Comparison of ENCODE assay signal across 20 cellular contexts in the genomic region with DNA sequence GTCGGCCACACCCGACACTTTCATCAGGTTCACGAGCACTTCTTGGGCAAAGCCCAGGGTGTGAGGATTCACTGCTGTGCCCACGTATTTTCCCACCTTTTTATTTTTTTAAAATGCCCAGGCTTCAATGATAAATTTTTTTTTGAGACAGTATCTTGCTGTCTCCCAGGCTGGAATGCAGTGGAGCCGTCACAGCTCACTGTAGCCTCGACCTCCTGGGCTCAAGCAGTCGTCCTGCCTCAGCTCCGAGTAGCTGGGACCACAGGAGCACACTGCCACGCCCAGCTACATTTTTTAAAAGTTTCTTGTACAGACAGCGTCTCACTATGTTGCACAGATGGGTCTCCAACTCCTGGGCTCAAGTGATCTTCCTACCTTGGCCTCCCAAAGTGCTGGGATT. TPM values are rescaled to one million over a fixed set of nuclear protein-coding genes. Genes with fewer than 3 reads are reported as not detected.
DNase-seq lines count a peak whose midpoint lies in the region; ATAC-seq and TF ChIP-seq lines count a peak whose summit lies in the region.
"Had no signal": no experiment of that assay in that cellular context is flagged by ENCODE, and none has a peak within 500 bp of the region (broad histone marks: within the 10 kb centered on the region; RNA-seq: fewer than 3 reads in every experiment).

No MANE protein-coding gene starts in this region.

- H3K4me1 Mint-ChIP-seq in mesothelial cell of epicardium (peaks cover 18% of the 10 kb centered on the region), H9 (peaks cover 0 to 8% of the 10 kb centered on the region in 2 experiments; a peak in 2 of 4 replicates)
- H3K4me1 Mint-ChIP-seq in activated T-helper 2 cell treated with anti-CD3 and anti-CD28 coated beads, Interferon-gamma antibody, Interleukin-2, Interleukin-4, amounts not matched to agents 10 μg/mL and 5 μg/mL and 100 μg/mL, durations not matched to agents 14 hours and 24 hours and 36 hours (ENCODE audit: low read depth): no peaks in the 10 kb centered on the region

- TF ChIP-seq RAD21 in Ishikawa (IDR thresholded peaks at IDR 0.05; ENCODE audit: low read depth): no peak

- DNase-seq in DMS 273 (lab: John Stamatoyannopoulos, UW; ENCODE audit: unreplicated experiment): peak; percentile 73
- DNase-seq in DMS 273 treated with DMSO at 0.1 percent for 48 hours (lab: John Stamatoyannopoulos, UW): no peak
- peak; percentile 25 for DNase-seq in RWPE2 (ENCODE audit: low spot score)
- DNase-seq in mesothelial cell of epicardium (ENCODE audit: low spot score in 2 of 2, unreplicated experiment in 2 of 2): no peak
- DNase-seq in activated T-helper 2 cell treated with anti-CD3 and anti-CD28 coated beads, Interferon-gamma antibody, Interleukin-2, Interleukin-4, amounts not matched to agents 10 μg/mL and 5 μg/mL and 100 μg/mL, durations not matched to agents 14 hours and 24 hours and 36 hours (ENCODE audit: low spot score): no peak
- no peak for DNase-seq in H9
- DNase-seq in NCI-H2107 treated with DMSO at 0.1 percent for 48 hours (lab: John Stamatoyannopoulos, UW; ENCODE audit: unreplicated experiment): no peak
- DNase-seq: AML-193; Caco-2; CD4-positive, alpha-beta T cell; DMS79 treated with DMSO at 0.1 percent for 48 hours; GF-D8; HFFc6 had no signal

- H3K79me1 ChIP-seq in H9 (ENCODE audit: insufficient read depth, low read depth, low read length, poor library complexity, severe bottlenecking): no peaks in the 10 kb centered on the region

- no peak overlapping the region for H2BK12ac ChIP-seq in H9 (ENCODE audit: insufficient read length, low read depth, low read length)

- no peaks in the 10 kb centered on the region for H3K23me2 ChIP-seq in H9 (ENCODE audit: insufficient read length, low read depth, low read length, poor library complexity, severe bottlenecking)

- no peaks in the 10 kb centered on the region for H3K36me3 ChIP-seq in RWPE2 (ENCODE audit: low read depth)

- no peaks in the 10 kb centered on the region for H3K9me3 Mint-ChIP-seq in mesothelial cell of epicardium
- H3K9me3 Mint-ChIP-seq in activated T-helper 2 cell treated with anti-CD3 and anti-CD28 coated beads, Interferon-gamma antibody, Interleukin-2, Interleukin-4, amounts not matched to agents 10 μg/mL and 5 μg/mL and 100 μg/mL, durations not matched to agents 14 hours and 24 hours and 36 hours: no peaks in the 10 kb centered on the region
- H3K9me3 Mint-ChIP-seq in H9: no peaks in the 10 kb centered on the region; a peak in 1 of 5 replicates
- H3K9me3 Mint-ChIP-seq: CD4-positive, alpha-beta T cell; GM23338; HFFc6 had no signal

- H3K27ac Mint-ChIP-seq in mesothelial cell of epicardium (peak overlapping the region; percentile 21), H9 (peak overlapping the region in 1 of 3 experiments; percentile 70; a peak in 1 of 7 replicates)
- no peak overlapping the region for H3K27ac Mint-ChIP-seq in activated T-helper 2 cell treated with anti-CD3 and anti-CD28 coated beads, Interferon-gamma antibody, Interleukin-2, Interleukin-4, amounts not matched to agents 10 μg/mL and 5 μg/mL and 100 μg/mL, durations not matched to agents 14 hours and 24 hours and 36 hours
- H3K27ac Mint-ChIP-seq: CD4-positive, alpha-beta T cell; GM23338; HFFc6 had no signal

- H3K18ac ChIP-seq in H9 (ENCODE audit: insufficient read length, low read depth, low read length): no peak overlapping the region

- H3K4me3 Mint-ChIP-seq in mesothelial cell of epicardium (no peak overlapping the region), H9 (no peak overlapping the region)
- H3K4me3 Mint-ChIP-seq in activated T-helper 2 cell treated with anti-CD3 and anti-CD28 coated beads, Interferon-gamma antibody, Interleukin-2, Interleukin-4, amounts not matched to agents 10 μg/mL and 5 μg/mL and 100 μg/mL, durations not matched to agents 14 hours and 24 hours and 36 hours (ENCODE audit: low read depth): no peak overlapping the region
- H3K4me3 Mint-ChIP-seq: CD4-positive, alpha-beta T cell; GM23338; HFFc6 had no signal

- H2BK15ac ChIP-seq in H9 (ENCODE audit: low read depth, low read length): no peak overlapping the region

- no peak overlapping the region for H4K8ac ChIP-seq in H9 (replicated peaks; ENCODE audit: insufficient read length, low read depth, low read length)

- no peaks in the 10 kb centered on the region for H4K20me1 ChIP-seq in H9 (ENCODE audit: control insufficient read depth, insufficient read depth, insufficient read length)

- no peak overlapping the region for H3K23ac ChIP-seq in H9 (ENCODE audit: insufficient read length, low read depth, low read length)

- no peak overlapping the region for H3K9ac ChIP-seq in H9 (ENCODE audit: extremely low read depth, insufficient read length, low read length)

- H3K36me3 Mint-ChIP-seq in mesothelial cell of epicardium (peaks cover 12% of the 10 kb centered on the region), H9 (ENCODE audit: insufficient read depth in 1 of 3, low read depth in 3 of 3) (peaks cover 0 to 11% (median 9%) of the 10 kb centered on the region in 3 experiments; a peak in 4 of 7 replicates)
- no peaks in the 10 kb centered on the region for H3K36me3 Mint-ChIP-seq in activated T-helper 2 cell treated with anti-CD3 and anti-CD28 coated beads, Interferon-gamma antibody, Interleukin-2, Interleukin-4, amounts not matched to agents 10 μg/mL and 5 μg/mL and 100 μg/mL, durations not matched to agents 14 hours and 24 hours and 36 hours (ENCODE audit: low read depth)

- H3K27me3 Mint-ChIP-seq in mesothelial cell of epicardium (ENCODE audit: low read depth) (peaks cover 6% of the 10 kb centered on the region), H9 (ENCODE audit: low read depth) (peaks cover 9% of the 10 kb centered on the region)
- peaks cover 2% of the 10 kb centered on the region for H3K27me3 Mint-ChIP-seq in activated T-helper 2 cell treated with anti-CD3 and anti-CD28 coated beads, Interferon-gamma antibody, Interleukin-2, Interleukin-4, amounts not matched to agents 10 μg/mL and 5 μg/mL and 100 μg/mL, durations not matched to agents 14 hours and 24 hours and 36 hours (ENCODE audit: low read depth)
- H3K27me3 Mint-ChIP-seq: CD4-positive, alpha-beta T cell had no signal

- peaks cover 7% of the 10 kb centered on the region for H3K4me1 ChIP-seq in RWPE2 (ENCODE audit: insufficient read depth, poor library complexity, severe bottlenecking)
- no peaks in the 10 kb centered on the region for H3K4me1 ChIP-seq in H9 (ENCODE audit: insufficient read depth, low read length)

- H3T11ph ChIP-seq in H9 (ENCODE audit: low read length): no peak overlapping the region

- TF ChIP-seq EP300 in Ishikawa (IDR thresholded peaks at IDR 0.05; ENCODE audit: borderline replicate concordance): no peak

- H3K27ac ChIP-seq in RWPE2 (ENCODE audit: poor library complexity, severe bottlenecking): no peak overlapping the region
- H3K27ac ChIP-seq in H9 (ENCODE audit: insufficient read length, low read depth, low read length): no peak overlapping the region
- H3K27ac ChIP-seq: 22Rv1, A549, C4-2B had no signal

- H2BK20ac ChIP-seq in H9 (ENCODE audit: low read depth, low read length, poor library complexity, severe bottlenecking): no peak overlapping the region

- no peak overlapping the region for H3K4ac ChIP-seq in H9 (ENCODE audit: low read depth, low read length)

- no peak overlapping the region for H3K4me3 ChIP-seq in RWPE2 (ENCODE audit: severe bottlenecking)
- H3K4me3 ChIP-seq: A549, GM23338 had no signal

- H3K4me2 ChIP-seq in H9 (ENCODE audit: insufficient read depth, insufficient read length, low read length): no peak overlapping the region
- H3K4me2 ChIP-seq: A549, GM23338 had no signal

- H4K91ac ChIP-seq in H9 (ENCODE audit: insufficient read length, low read depth, low read length): no peak overlapping the region

- TF ChIP-seq CTCF in RWPE2 (IDR thresholded peaks at IDR 0.05; ENCODE audit: poor library complexity, severe bottlenecking) (no peak), mesothelial cell of epicardium (IDR thresholded peaks at IDR 0.05; ENCODE audit: unreplicated experiment) (no peak), H9 (conservative IDR thresholded peaks at IDR 0.05) (no peak)

- H2BK5ac ChIP-seq in H9 (ENCODE audit: insufficient read length, low read length): no peak overlapping the region

- H2AFZ ChIP-seq in H9 (ENCODE audit: low read length): no peak overlapping the region
- H2AFZ ChIP-seq: GM23338 had no signal

- H3K56ac ChIP-seq in H9 (ENCODE audit: insufficient read length, low read depth, low read length): no peak overlapping the region

- H3K27me3 ChIP-seq in RWPE2 (ENCODE audit: insufficient read depth, poor library complexity, severe bottlenecking): no peaks in the 10 kb centered on the region
- H3K27me3 ChIP-seq in H9 (ENCODE audit: insufficient read depth, low read length): no peaks in the 10 kb centered on the region

- H3K14ac ChIP-seq in H9 (ENCODE audit: insufficient read depth, low read length): no peak overlapping the region

- H2AK5ac ChIP-seq in H9 (ENCODE audit: insufficient read length, low read length): no peak overlapping the region

- H2BK120ac ChIP-seq in H9 (ENCODE audit: low read depth, low read length, poor library complexity, severe bottlenecking): no peak overlapping the region

- H3K79me2 ChIP-seq in H9 (ENCODE audit: insufficient read depth, low read length): no peaks in the 10 kb centered on the region

- H3K9me3 ChIP-seq in RWPE2 (ENCODE audit: severe bottlenecking): no peaks in the 10 kb centered on the region
- H3K9me3 ChIP-seq in H9 (ENCODE audit: control insufficient read depth, low read depth, low read length): no peaks in the 10 kb centered on the region
- H3K9me3 ChIP-seq: A549, Caco-2 had no signal

- intact Hi-C loops in activated T-helper 2 cell treated with anti-CD3 and anti-CD28 coated beads, Interferon-gamma antibody, Interleukin-2, Interleukin-4, amounts not matched to agents 10 μg/mL and 5 μg/mL and 100 μg/mL, durations not matched to agents 14 hours and 24 hours and 36 hours (cut with micrococcal nuclease): no loop called here

- WGBS in H9 (ENCODE audit: extremely low coverage, insufficient read length, low lambda C conversion rate): no CpG with 5 or more reads among the region's 10 CpGs

- no peak for ATAC-seq in RWPE2 (ENCODE audit: low read depth)
- ATAC-seq: A549, GM23338, HCT116, HepG2 had no signal

- no peak overlapping the region for H4K5ac ChIP-seq in H9 (ENCODE audit: insufficient read length, low read depth, low read length)

RNA-seq across cellular contexts. Expression of gene UTS2R, which starts 17.8 kb away (rescaled TPM):
- total RNA-seq in mesothelial cell of epicardium (6.1 to 7.6 TPM (median 6.5 TPM) in 3 replicates), H9 (2021) (0.75 and 0.94 TPM in 2 replicates)
- total RNA-seq in activated T-helper 2 cell treated with anti-CD3 and anti-CD28 coated beads, Interferon-gamma antibody, Interleukin-2, Interleukin-4, amounts not matched to agents 10 μg/mL and 5 μg/mL and 100 μg/mL, durations not matched to agents 14 hours and 24 hours and 36 hours: 0.18 TPM in 1 of 2 replicates, not detected in the other
- total RNA-seq: CD4-positive, alpha-beta T cell; HFFc6 had no signal

RNA-seq across cellular contexts. Expression of gene HEXD, which starts 28.8 kb away (rescaled TPM):
- total RNA-seq in mesothelial cell of epicardium (75.3 to 82.8 TPM (median 76.3 TPM) in 3 replicates), H9 (2021) (23.2 and 24.1 TPM in 2 replicates)
- 36.6 and 36.7 TPM in 2 replicates for total RNA-seq in activated T-helper 2 cell treated with anti-CD3 and anti-CD28 coated beads, Interferon-gamma antibody, Interleukin-2, Interleukin-4, amounts not matched to agents 10 μg/mL and 5 μg/mL and 100 μg/mL, durations not matched to agents 14 hours and 24 hours and 36 hours

RNA-seq across cellular contexts. Expression of gene OGFOD3, which starts 29.0 kb away (rescaled TPM):
- total RNA-seq in mesothelial cell of epicardium: 36.6 to 40.3 TPM (median 39.3 TPM) in 3 replicates
- 29.1 and 30.5 TPM in 2 replicates for total RNA-seq in activated T-helper 2 cell treated with anti-CD3 and anti-CD28 coated beads, Interferon-gamma antibody, Interleukin-2, Interleukin-4, amounts not matched to agents 10 μg/mL and 5 μg/mL and 100 μg/mL, durations not matched to agents 14 hours and 24 hours and 36 hours
- total RNA-seq in H9 (2021): 25.4 and 27.8 TPM in 2 replicates

RNA-seq across cellular contexts. Expression of gene TEX19, which starts 30.3 kb away (rescaled TPM):
- total RNA-seq in mesothelial cell of epicardium: 0.16 TPM in 1 of 3 replicates, not detected in the others
- not detected in 2 replicates for total RNA-seq in activated T-helper 2 cell treated with anti-CD3 and anti-CD28 coated beads, Interferon-gamma antibody, Interleukin-2, Interleukin-4, amounts not matched to agents 10 μg/mL and 5 μg/mL and 100 μg/mL, durations not matched to agents 14 hours and 24 hours and 36 hours
- 1.4 and 1.5 TPM in 2 replicates for total RNA-seq in H9 (2021)
- total RNA-seq: CD4-positive, alpha-beta T cell had no signal

RNA-seq across cellular contexts. Expression of gene SECTM1, which starts 55.8 kb away (rescaled TPM):
- total RNA-seq in mesothelial cell of epicardium (5.8 to 7.0 TPM (median 7.0 TPM) in 3 replicates), H9 (2021) (0.28 and 0.70 TPM in 2 replicates)
- 2.7 and 3.7 TPM in 2 replicates for total RNA-seq in activated T-helper 2 cell treated with anti-CD3 and anti-CD28 coated beads, Interferon-gamma antibody, Interleukin-2, Interleukin-4, amounts not matched to agents 10 μg/mL and 5 μg/mL and 100 μg/mL, durations not matched to agents 14 hours and 24 hours and 36 hours

Comparison
In these comparisons a context has a peak if more than half of its experiments do, and no peak if none do; other contexts are left out.
1. DNase-seq: peak in DMS 273 (single experiment) and RWPE2 (single experiment); none in DMS 273 treated with DMSO at 0.1 percent for 48 hours (single experiment), mesothelial cell of epicardium (0 of 2), activated T-helper 2 cell treated with anti-CD3 and anti-CD28 coated beads, Interferon-gamma antibody, Interleukin-2, Interleukin-4, amounts not matched to agents 10 μg/mL and 5 μg/mL and 100 μg/mL, durations not matched to agents 14 hours and 24 hours and 36 hours (single experiment), H9 (single experiment) and NCI-H2107 treated with DMSO at 0.1 percent for 48 hours (single experiment).